ENCODE assay signal across 10 cellular contexts in the genomic region with DNA sequence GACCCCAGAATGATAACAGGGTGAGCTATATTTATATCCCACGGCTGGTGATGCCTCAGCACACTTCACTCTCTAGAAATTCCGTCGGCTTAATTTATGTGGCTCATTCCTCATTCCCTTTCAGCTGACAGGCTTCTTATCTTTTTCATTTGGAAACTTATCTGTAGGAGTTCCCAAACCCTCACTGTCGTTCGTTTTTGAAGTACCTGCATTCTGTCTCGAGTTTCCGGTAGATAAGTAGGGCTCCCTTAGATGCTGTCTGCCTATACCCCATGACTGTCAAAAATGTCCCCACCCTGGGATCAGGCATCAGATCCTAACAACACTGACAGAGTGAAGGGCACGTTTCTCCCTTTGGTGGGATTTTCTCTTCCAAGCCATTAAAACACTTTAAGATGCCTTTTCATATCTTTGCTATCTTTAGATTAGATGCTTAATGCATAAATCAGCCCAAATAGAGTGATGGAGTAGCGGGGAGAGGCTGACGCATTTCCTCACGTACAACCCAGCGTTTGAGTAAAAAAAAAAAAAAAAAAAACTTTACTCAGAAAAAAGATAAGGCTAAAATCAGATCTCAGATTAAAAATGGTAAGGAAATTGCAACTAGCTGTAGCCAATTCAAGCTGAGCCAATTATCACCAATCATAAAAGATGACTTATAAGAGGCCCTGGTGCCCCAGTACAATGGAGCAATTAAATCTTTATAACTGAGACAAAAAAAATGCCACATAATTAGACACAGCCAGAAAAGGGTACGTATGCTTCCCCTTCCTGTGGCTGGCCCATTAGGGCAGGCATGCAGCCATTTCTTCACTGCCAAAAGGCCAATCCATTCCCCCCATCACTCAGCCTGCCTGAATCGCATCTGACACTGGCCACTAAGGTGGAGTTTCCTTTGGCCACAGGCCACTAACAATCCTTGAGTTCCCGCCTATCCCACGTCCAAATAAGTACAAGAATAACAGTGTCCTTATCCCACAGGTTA. TPM values are rescaled to one million over a fixed set of nuclear protein-coding genes. Genes with fewer than 3 reads are reported as not detected.
DNase-seq lines count a peak whose midpoint lies in the region; ATAC-seq and TF ChIP-seq lines count a peak whose summit lies in the region.
"Had no signal": no experiment of that assay in that cellular context is flagged by ENCODE, and none has a peak within 500 bp of the region (broad histone marks: within the 10 kb centered on the region; RNA-seq: fewer than 3 reads in every experiment).

No MANE protein-coding gene starts in this region.

- peak overlapping the region; percentile 55 for H3K27ac Mint-ChIP-seq in activated B cell treated with CpG ODN at 0.5 μM for 24 hours

- no peaks in the 10 kb centered on the region for H3K9me3 Mint-ChIP-seq in activated B cell treated with CpG ODN at 0.5 μM for 24 hours

- TF ChIP-seq CTCF in cardiac muscle cell (IDR thresholded peaks at IDR 0.05; ENCODE audit: low read depth, low read length) (no peak), activated B cell treated with CpG ODN at 0.5 μM for 24 hours (IDR thresholded peaks at IDR 0.05) (no peak), dorsolateral prefrontal cortex (IDR thresholded peaks at IDR 0.05 in 54 of 56, conservative IDR thresholded peaks at IDR 0.05 in 2 of 56; ENCODE audit: low read depth in 1 of 56, partially characterized antibody in 56 of 56) (no peak), GM10266 (IDR thresholded peaks at IDR 0.05; ENCODE audit: control insufficient read depth, insufficient read depth, low read depth, missing control alignments) (no peak)

- ATAC-seq in activated B cell treated with CpG ODN at 0.5 μM for 24 hours (ENCODE audit: low read depth) (no peak), left ventricle myocardium superior (peak; percentile 38), HG02970 (IDR thresholded peaks at IDR 0.05; ENCODE audit: low FRiP score, unreplicated experiment) (no peak)

- CTCF ChIA-PET in activated B cell treated with CpG ODN at 0.5 μM for 24 hours (lab: Charles Lee), result interaction anchor here (1.0 kb wide), 1 partner anchor 178 kb away, joined by 3 read pairs; no protein-coding TSS in a partner anchor

- no peaks in the 10 kb centered on the region for H4K20me1 ChIP-seq in GM23248 (ENCODE audit: insufficient read depth)

- H3K27me3 Mint-ChIP-seq in activated B cell treated with CpG ODN at 0.5 μM for 24 hours, result no peaks in the 10 kb centered on the region

- DNase-seq in cardiac muscle cell (ENCODE audit: low read depth in 1 of 2, low spot score in 1 of 2), result peak in 1 of 2 donors; percentile 66
- no peak for DNase-seq in cardiac septum (ENCODE audit: low spot score)
- DNase-seq in activated B cell treated with CpG ODN at 0.5 μM for 24 hours, result no peak
- DNase-seq in left ventricle myocardium superior, result no peak
- DNase-seq in GM23248, result no peak
- no peak for DNase-seq in dorsolateral prefrontal cortex
- DNase-seq in GM10266 (ENCODE audit: extremely low spot score), result no peak
- DNase-seq: hippocampal formation, MV-4-11 had no signal

- H3F3A ChIP-seq in GM23248 (ENCODE audit: insufficient read depth), result peaks cover 14% of the 10 kb centered on the region; the same call in 1 of the 2 replicates

- H3K4me3 ChIP-seq in cardiac muscle cell (no peak overlapping the region), GM23248 (no peak overlapping the region), dorsolateral prefrontal cortex (peak overlapping the region in 1 of 59 donors; percentile 4)

- no peaks in the 10 kb centered on the region for H3K27me3 ChIP-seq in cardiac muscle cell
- H3K27me3 ChIP-seq in GM23248 (replicated peaks; ENCODE audit: insufficient read depth), result no peaks in the 10 kb centered on the region
- no peaks in the 10 kb centered on the region for H3K27me3 ChIP-seq in dorsolateral prefrontal cortex

- H3K9me3 ChIP-seq in cardiac muscle cell (ENCODE audit: low read depth) (no peaks in the 10 kb centered on the region), GM23248 (ENCODE audit: low read depth) (no peaks in the 10 kb centered on the region)

- in situ Hi-C loops in GM23248 (cut with MboI), result no loop called here

- intact Hi-C loops in cardiac septum (cut with DNase I) (loop anchor here (5.0 kb wide), 1 partner anchor 44 kb away; the partner anchor contains the start of gene RFTN1), activated B cell treated with CpG ODN at 0.5 μM for 24 hours (cut with micrococcal nuclease) (loop anchor here (5.0 kb wide), 1 partner anchor 84 kb away; no protein-coding TSS in a partner anchor), left ventricle myocardium superior (cut with micrococcal nuclease) (no loop called here), dorsolateral prefrontal cortex (cut with DNase I) (no loop called here)

- no peak overlapping the region for H3K9ac ChIP-seq in GM23248

- H3K4me2 ChIP-seq in GM23248 (ENCODE audit: unreplicated experiment), result no peak overlapping the region

- H3K4me1 Mint-ChIP-seq in activated B cell treated with CpG ODN at 0.5 μM for 24 hours, result peaks cover 63% of the 10 kb centered on the region

- H2AFZ ChIP-seq in GM23248, result no peak overlapping the region

- peak overlapping the region; percentile 52 for H3K4me3 Mint-ChIP-seq in activated B cell treated with CpG ODN at 0.5 μM for 24 hours

- H3K36me3 ChIP-seq in cardiac muscle cell (no peaks in the 10 kb centered on the region), GM23248 (ENCODE audit: low read depth) (peaks cover 14% of the 10 kb centered on the region; the same call in 1 of the 2 replicates)

- H3K4me1 ChIP-seq in cardiac muscle cell (ENCODE audit: low read depth) (peaks cover 49% of the 10 kb centered on the region), GM23248 (ENCODE audit: insufficient read depth) (peaks cover 10% of the 10 kb centered on the region)

- H3K79me2 ChIP-seq in GM23248 (ENCODE audit: insufficient read depth), result peaks cover 81% of the 10 kb centered on the region

- peaks cover 85% of the 10 kb centered on the region for H3K36me3 Mint-ChIP-seq in activated B cell treated with CpG ODN at 0.5 μM for 24 hours (ENCODE audit: low read depth)

- no peaks in the 10 kb centered on the region for H3K9me2 ChIP-seq in GM23248 (ENCODE audit: insufficient read depth)

- POLR2A ChIA-PET in activated B cell treated with CpG ODN at 0.5 μM for 24 hours (lab: Charles Lee), result interaction anchor here (0.6 to 2.0 kb wide), 7 partner anchors 8 to 169 kb away, joined by 3 to 18 read pairs (median 4); no protein-coding TSS in a partner anchor

- 89 to 90% methylated on average over 16 of the region's 16 CpGs for WGBS in GM23248 (ENCODE audit: low coverage in 1 of 2, low lambda C conversion rate in 2 of 2, missing lambda C conversion rate in 2 of 2), 2 experiments

- peak overlapping the region; percentile 78 for H3K27ac ChIP-seq in cardiac muscle cell
- H3K27ac ChIP-seq in GM23248, result no peak overlapping the region
- H3K27ac ChIP-seq in dorsolateral prefrontal cortex, result peak overlapping the region in 3 of 59 donors; percentile 7 to 41 (median 7)

RNA-seq across cellular contexts. Expression of gene RFTN1, which starts 45.1 kb away (rescaled TPM):
- 42.4 and 50.8 TPM in 2 replicates for total RNA-seq in cardiac muscle cell
- 30.6 and 46.1 TPM in 2 replicates for polyA plus RNA-seq in cardiac muscle cell
- total RNA-seq in cardiac septum, result 26.5 TPM
- total RNA-seq in activated B cell treated with CpG ODN at 0.5 μM for 24 hours, result 323 and 365 TPM in 2 replicates
- 25.0 TPM for total RNA-seq in left ventricle myocardium superior
- 62.3 and 77.7 TPM in 2 replicates for total RNA-seq in GM23248 (2014; rRNA removed; shearing (Covaris generic))
- 42.9 and 43.1 TPM in 2 replicates for polyA plus RNA-seq in GM23248 (2016; fragmentation: Nextera tagmentation; extraction: Ambion mirVana)
- 10 to 100 TPM; 15.8 to 64.1 (median 39.9) TPM for total RNA-seq in dorsolateral prefrontal cortex

Comparison
In these comparisons a context has a peak if more than half of its experiments do, and no peak if none do; other contexts are left out.
1. intact Hi-C loops: an anchor here in cardiac septum (5.0 kb wide) and activated B cell treated with CpG ODN at 0.5 μM for 24 hours (5.0 kb wide); none called in left ventricle myocardium superior and dorsolateral prefrontal cortex.